In genomic region chr14:70655110-70655826, GRCh38 we compare ENCODE assay signal across 9 cellular contexts. TPM values are rescaled to one million over a fixed set of nuclear protein-coding genes. Genes with fewer than 3 reads are reported as not detected.
DNase-seq lines count a peak whose midpoint lies in the region; ATAC-seq lines count a peak whose summit lies in the region.
"Had no signal": no experiment of that assay in that cellular context is flagged by ENCODE, and none has a peak within 500 bp of the region (broad histone marks: within the 10 kb centered on the region; RNA-seq: fewer than 3 reads in every experiment).

No MANE protein-coding gene starts in this region.

- H3K9me3 Mint-ChIP-seq in CD4-positive, alpha-beta memory T cell, result peaks cover 0 to 2% (median 0%) of the 10 kb centered on the region in 8 donors

- H3K4me1 ChIP-seq in CD4-positive, alpha-beta memory T cell (ENCODE audit: insufficient read depth, low read length), result peaks cover 90% of the 10 kb centered on the region
- peaks cover 43% of the 10 kb centered on the region for H3K4me1 ChIP-seq in HUES48 (ENCODE audit: control insufficient read depth, insufficient read depth, low read length)

- intact Hi-C loops in CD4-positive, alpha-beta memory T cell (cut with micrococcal nuclease), result loop anchor here (1.0 to 2.0 kb wide), 2 partner anchors 14 to 54 kb away; partner anchors contain the start of genes MED6 and TTC9
- intact Hi-C loops in left colon (cut with DNase I, micrococcal nuclease) (no loop called here), sciatic nerve (cut with DNase I) (no loop called here)

- no peaks in the 10 kb centered on the region for H3K27me3 ChIP-seq in CD4-positive, alpha-beta memory T cell (ENCODE audit: insufficient read depth, low read length)
- no peaks in the 10 kb centered on the region for H3K27me3 ChIP-seq in HUES48 (ENCODE audit: control insufficient read depth, insufficient read depth, low read length)

- H3K27ac ChIP-seq in CD4-positive, alpha-beta memory T cell (ENCODE audit: low read depth, low read length), result peak overlapping the region; percentile 77
- peak overlapping the region; percentile 84 for H3K27ac ChIP-seq in HUES48 (ENCODE audit: low read depth, low read length)
- H3K27ac ChIP-seq: epithelial cell of prostate had no signal

- peak; percentile 82 to 92 (median 86) for DNase-seq in CD4-positive, alpha-beta memory T cell
- DNase-seq in activated CD8-positive, alpha-beta memory T cell treated with anti-CD3 and anti-CD28 coated beads for 24 hours, result peak; percentile 79
- DNase-seq in left colon, result peak; percentile 36 to 42
- DNase-seq in NCI-H1105 (lab: John Stamatoyannopoulos, UW), result no peak
- DNase-seq in sciatic nerve (ENCODE audit: low spot score), result no peak
- DNase-seq in NCI-H526 treated with DMSO at 0.1 percent for 48 hours (lab: John Stamatoyannopoulos, UW), result no peak

- POLR2A ChIA-PET in CD4-positive, alpha-beta memory T cell (lab: Charles Lee; ENCODE audit: partially characterized antibody), result interaction anchor here (0.6 to 13.2 kb wide), 6 partner anchors 10 to 252 kb away, joined by 3 to 363 read pairs (median 3); partner anchors contain the start of genes MED6, PCNX1 and TTC9

- CTCF ChIA-PET in CD4-positive, alpha-beta memory T cell (lab: Charles Lee; ENCODE audit: partially characterized antibody), result interaction anchor here (0.7 to 13.1 kb wide), 7 partner anchors 14 to 163 kb away, joined by 3 to 155 read pairs (median 3); partner anchors contain the start of genes MED6 and TTC9

- H3K4me3 Mint-ChIP-seq in CD4-positive, alpha-beta memory T cell, result peak overlapping the region; percentile 76 to 95 (median 85)

- H3K36me3 Mint-ChIP-seq in CD4-positive, alpha-beta memory T cell, result peaks cover 22% of the 10 kb centered on the region in 2 donors

- no peaks in the 10 kb centered on the region for H3K36me3 ChIP-seq in CD4-positive, alpha-beta memory T cell (ENCODE audit: insufficient read depth, low read length)
- H3K36me3 ChIP-seq in HUES48 (ENCODE audit: control insufficient read depth, insufficient read depth, low read length), result peaks cover 18% of the 10 kb centered on the region; the same call in 1 of the 2 replicates

- H3K4me1 Mint-ChIP-seq in CD4-positive, alpha-beta memory T cell, result peaks cover 70 to 96% (median 87%) of the 10 kb centered on the region in 4 donors

- H3K9ac ChIP-seq in HUES48 (ENCODE audit: low read depth, low read length), result no peak overlapping the region

- peak; percentile 67 for ATAC-seq in GM21367 (IDR thresholded peaks at IDR 0.05; ENCODE audit: unreplicated experiment)
- peak; percentile 41 for ATAC-seq in left colon
- ATAC-seq in sciatic nerve, result no peak

- H3K4me3 ChIP-seq in CD4-positive, alpha-beta memory T cell (ENCODE audit: low read length in 2 of 2), result peak overlapping the region in 1 of 2 donors; percentile 41
- H3K4me3 ChIP-seq in HUES48 (ENCODE audit: low read depth, low read length), result no peak overlapping the region

- peak overlapping the region; percentile 93 to 99 (median 99) for H3K27ac Mint-ChIP-seq in CD4-positive, alpha-beta memory T cell

- no peaks in the 10 kb centered on the region for H3K27me3 Mint-ChIP-seq in CD4-positive, alpha-beta memory T cell

- no peaks in the 10 kb centered on the region for H3K9me3 ChIP-seq in CD4-positive, alpha-beta memory T cell (ENCODE audit: control insufficient read depth in 1 of 2, low read length in 2 of 2)
- no peaks in the 10 kb centered on the region for H3K9me3 ChIP-seq in HUES48 (ENCODE audit: control insufficient read depth, insufficient read depth, low read length)

RNA-seq across cellular contexts. Expression of gene TTC9, which starts 13.6 kb away (rescaled TPM):
- total RNA-seq in CD4-positive, alpha-beta memory T cell, result 10 to 100 TPM; 25.5 to 25.9 TPM
- polyA plus RNA-seq in CD4-positive, alpha-beta memory T cell, result 10 to 100 TPM in 1 of 2 donors, 1 to 10 TPM in 1; 9.2 to 16.1 TPM
- total RNA-seq in left colon (under 1 TPM; 0.34 to 0.73 TPM), sciatic nerve (11.1 TPM)

RNA-seq across cellular contexts. Expression of gene MED6, which starts 54.8 kb away (rescaled TPM):
- 10 to 100 TPM; 57.0 to 61.8 TPM for total RNA-seq in CD4-positive, alpha-beta memory T cell
- 10 to 100 TPM; 38.4 to 48.7 TPM for polyA plus RNA-seq in CD4-positive, alpha-beta memory T cell
- total RNA-seq in left colon (10 to 100 TPM; 19.9 to 21.1 TPM), sciatic nerve (44.7 TPM)

Comparison
In these comparisons a context has a peak if more than half of its experiments do, and no peak if none do; other contexts are left out.
1. DNase-seq: peak in CD4-positive, alpha-beta memory T cell (5 of 5), activated CD8-positive, alpha-beta memory T cell treated with anti-CD3 and anti-CD28 coated beads for 24 hours (single experiment) and left colon (2 of 2); none in NCI-H1105 (single experiment), sciatic nerve (single experiment) and NCI-H526 treated with DMSO at 0.1 percent for 48 hours (single experiment).